In genomic region chr15:94008101-94009080, GRCh38 we compare ENCODE assay signal across 22 cellular contexts.
"Had no signal": no experiment of that assay in that cellular context is flagged by ENCODE, and none has a peak within 500 bp of the region (broad histone marks: within the 10 kb centered on the region; RNA-seq: fewer than 3 reads in every experiment).

No MANE protein-coding gene starts in this region.

- H3K4me3 Mint-ChIP-seq: activated T-cell treated with anti-CD3 and anti-CD28 coated beads, Interleukin-2, amount 50 U/mL, for 72 hours; memory B cell; naive thymus-derived CD4-positive, alpha-beta T cell; type B pancreatic cell had no signal

- DNase-seq: activated CD4-positive, CD25-positive, alpha-beta regulatory T cell treated with anti-CD3 and anti-CD28 coated beads, Interleukin-2, amount 50 U/mL, for 72 hours; activated CD8-positive, alpha-beta memory T cell treated with anti-CD3 and anti-CD28 coated beads for 24 hours; activated CD8-positive, alpha-beta memory T cell treated with anti-CD3 and anti-CD28 coated beads, Interleukin-2, amount 50 U/mL, for 48 hours; activated gamma-delta T cell; activated T-cell treated with anti-CD3 and anti-CD28 coated beads, Interleukin-2, amount 50 U/mL, for 72 hours; adrenal gland; dermis blood vessel endothelial cell; effector memory CD4-positive, alpha-beta T cell; foreskin melanocyte; heart left ventricle; kidney glomerular epithelial cell; naive thymus-derived CD4-positive, alpha-beta T cell; posterior cingulate gyrus; stimulated activated CD4-positive, alpha-beta T cell treated with anti-CD3 and anti-CD28 coated beads, Interleukin-12 subunit alpha, Interleukin-12 subunit beta, amount 100 ng/mL, for 4 hours; stimulated activated CD4-positive, alpha-beta T cell treated with anti-CD3 and anti-CD28 coated beads, Interleukin-1b, Interleukin-23, amount 100 ng/mL, for 48 hours; stimulated activated naive CD8-positive, alpha-beta T cell treated with anti-CD3 and anti-CD28 coated beads, Interleukin-15, Interleukin-2, amounts not matched to agents 100 U/mL and 50 U/mL, for 24 hours; T-helper 2 cell had no signal

- H3K27me3 ChIP-seq: adrenal gland, heart left ventricle had no signal

- ATAC-seq: activated naive CD4-positive, alpha-beta T cell treated with anti-CD3 and anti-CD28 coated beads, Interleukin-2, amount 50 U/mL, for 72 hours; activated T-cell treated with anti-CD3 and anti-CD28 coated beads, Interleukin-2, amount 50 U/mL, for 72 hours; heart left ventricle; naive thymus-derived CD4-positive, alpha-beta T cell; stimulated activated naive CD8-positive, alpha-beta T cell treated with anti-CD3 and anti-CD28 coated beads, Interleukin-15, Interleukin-2, amounts not matched to agents 100 U/mL and 50 U/mL, for 24 hours had no signal

- H3K36me3 Mint-ChIP-seq: activated naive CD4-positive, alpha-beta T cell treated with anti-CD3 and anti-CD28 coated beads, Interleukin-2, amount 50 U/mL, for 72 hours; memory B cell; naive thymus-derived CD4-positive, alpha-beta T cell; type B pancreatic cell had no signal

- H3K4me3 ChIP-seq: adrenal gland, heart left ventricle, SK-N-MC had no signal

- H3K4me1 Mint-ChIP-seq: memory B cell had no signal

- H3K9me3 ChIP-seq: adrenal gland, heart left ventricle had no signal

- H3K36me3 ChIP-seq: adrenal gland, heart left ventricle had no signal

- H3K9me3 Mint-ChIP-seq: activated naive CD4-positive, alpha-beta T cell treated with anti-CD3 and anti-CD28 coated beads, Interleukin-2, amount 50 U/mL, for 72 hours; memory B cell; type B pancreatic cell had no signal

- H3K27ac ChIP-seq: adrenal gland, heart left ventricle, SK-N-MC, VCaP had no signal

- H3K4me1 ChIP-seq: adrenal gland, heart left ventricle had no signal

- H3K27ac Mint-ChIP-seq: activated naive CD4-positive, alpha-beta T cell treated with anti-CD3 and anti-CD28 coated beads, Interleukin-2, amount 50 U/mL, for 72 hours; activated T-cell treated with anti-CD3 and anti-CD28 coated beads, Interleukin-2, amount 50 U/mL, for 72 hours; memory B cell; naive thymus-derived CD4-positive, alpha-beta T cell; type B pancreatic cell had no signal

- H3K27me3 Mint-ChIP-seq: memory B cell had no signal
